20 cellular contexts compared by ENCODE assay signal in genomic region chr10:107803541-107803940, GRCh38.
DNase-seq lines count a peak whose midpoint lies in the region; ATAC-seq and TF ChIP-seq lines count a peak whose summit lies in the region.
"Had no signal": no experiment of that assay in that cellular context is flagged by ENCODE, and none has a peak within 500 bp of the region (broad histone marks: within the 10 kb centered on the region; RNA-seq: fewer than 3 reads in every experiment).

No MANE protein-coding gene starts in this region.

- H3K9me3 Mint-ChIP-seq in GM23338 (no peaks in the 10 kb centered on the region), nephron (no peaks in the 10 kb centered on the region), progenitor cell of endocrine pancreas (ENCODE audit: low read depth) (no peaks in the 10 kb centered on the region)

- no peak overlapping the region for H3K27ac Mint-ChIP-seq in GM23338
- H3K27ac Mint-ChIP-seq in nephron: peak overlapping the region; percentile 48 to 71 (median 70)
- H3K27ac Mint-ChIP-seq in progenitor cell of endocrine pancreas: peak overlapping the region; percentile 85
- H3K27ac Mint-ChIP-seq: B cell; CD4-positive, CD25-positive, alpha-beta regulatory T cell; CD8-positive, alpha-beta T cell; HFFc6 had no signal

- peaks cover 11% of the 10 kb centered on the region for H3K4me1 Mint-ChIP-seq in GM23338
- peaks cover 9% of the 10 kb centered on the region for H3K4me1 Mint-ChIP-seq in nephron
- peaks cover 45% of the 10 kb centered on the region for H3K4me1 Mint-ChIP-seq in progenitor cell of endocrine pancreas (ENCODE audit: low read depth)
- H3K4me1 Mint-ChIP-seq: B cell; CD4-positive, CD25-positive, alpha-beta regulatory T cell had no signal

- peak overlapping the region; percentile 23; the same call in 1 of the 2 replicates for H2AFZ ChIP-seq in GM23338
- H2AFZ ChIP-seq: GM23248 had no signal

- DNase-seq in GM23338 (ENCODE audit: low spot score) (no peak), kidney tubule cell (ENCODE audit: low spot score) (peak; percentile 64), progenitor cell of endocrine pancreas (ENCODE audit: low spot score, unreplicated experiment) (no peak), OCI-M1 (lab: John Stamatoyannopoulos, UW) (no peak)
- DNase-seq in stimulated activated CD4-positive, alpha-beta T cell treated with anti-CD3 and anti-CD28 coated beads, Interleukin-4, amount 100 ng/mL, for 1 hour: no peak
- DNase-seq: Caco-2; CD4-positive, CD25-positive, alpha-beta regulatory T cell; CD8-positive, alpha-beta T cell; DMS153; DND-41; GM23248; HFFc6 had no signal

- H3K27me3 ChIP-seq in GM23338 (ENCODE audit: insufficient read depth): no peaks in the 10 kb centered on the region
- H3K27me3 ChIP-seq: BLaER1 had no signal

- H3F3A ChIP-seq in GM23338 (replicated peaks; ENCODE audit: low read depth): no peaks in the 10 kb centered on the region

- H3K4me2 ChIP-seq in GM23338: no peak overlapping the region
- H3K4me2 ChIP-seq: BLaER1 had no signal

- no peaks in the 10 kb centered on the region for H3K27me3 Mint-ChIP-seq in GM23338 (ENCODE audit: insufficient read depth, low read depth, poor library complexity)
- H3K27me3 Mint-ChIP-seq in nephron (ENCODE audit: low read depth): no peaks in the 10 kb centered on the region
- no peaks in the 10 kb centered on the region for H3K27me3 Mint-ChIP-seq in progenitor cell of endocrine pancreas
- H3K27me3 Mint-ChIP-seq: B cell; CD4-positive, CD25-positive, alpha-beta regulatory T cell had no signal

- no peaks in the 10 kb centered on the region for H3K36me3 ChIP-seq in GM23338 (ENCODE audit: insufficient read depth)
- H3K36me3 ChIP-seq: BLaER1, HAP-1 had no signal

- H3K4me3 Mint-ChIP-seq in GM23338: no peak overlapping the region
- no peak overlapping the region for H3K4me3 Mint-ChIP-seq in nephron
- H3K4me3 Mint-ChIP-seq in progenitor cell of endocrine pancreas (ENCODE audit: low read depth): no peak overlapping the region
- H3K4me3 Mint-ChIP-seq: B cell; CD4-positive, CD25-positive, alpha-beta regulatory T cell; CD8-positive, alpha-beta T cell; HFFc6 had no signal

- ATAC-seq in GM23338: no peak
- ATAC-seq in HG03045 (IDR thresholded peaks at IDR 0.05; ENCODE audit: unreplicated experiment): no peak
- no peak for ATAC-seq in HG03460 (IDR thresholded peaks at IDR 0.05; ENCODE audit: unreplicated experiment)
- ATAC-seq: CD8-positive, alpha-beta T cell had no signal

- no peaks in the 10 kb centered on the region for H3K79me2 ChIP-seq in GM23338 (replicated peaks; ENCODE audit: insufficient read depth)

- no peaks in the 10 kb centered on the region for H3K36me3 Mint-ChIP-seq in GM23338 (ENCODE audit: low read depth)
- no peaks in the 10 kb centered on the region for H3K36me3 Mint-ChIP-seq in nephron (ENCODE audit: low read depth)
- no peaks in the 10 kb centered on the region for H3K36me3 Mint-ChIP-seq in progenitor cell of endocrine pancreas (ENCODE audit: insufficient read depth)
- H3K36me3 Mint-ChIP-seq: CD4-positive, CD25-positive, alpha-beta regulatory T cell; CD8-positive, alpha-beta T cell had no signal

- no peak overlapping the region for H3K4me3 ChIP-seq in GM23338
- H3K4me3 ChIP-seq: BLaER1, GM23248, HAP-1 had no signal

- H3K9me2 ChIP-seq in GM23338 (ENCODE audit: insufficient read depth): peaks cover 10% of the 10 kb centered on the region; the same call in 1 of the 2 replicates

- no peak for TF ChIP-seq CTCF in GM23338 (conservative IDR thresholded peaks at IDR 0.05; ENCODE audit: low read depth in 2 of 2)
- no peak for TF ChIP-seq CTCF in nephron (IDR thresholded peaks at IDR 0.05; ENCODE audit: unreplicated experiment in 3 of 3)
- TF ChIP-seq CTCF in progenitor cell of endocrine pancreas (IDR thresholded peaks at IDR 0.05; ENCODE audit: unreplicated experiment): no peak

- peaks cover 4% of the 10 kb centered on the region; the same call in 1 of the 2 replicates for H3K4me1 ChIP-seq in GM23338 (ENCODE audit: insufficient read depth)
- H3K4me1 ChIP-seq: BLaER1, Caco-2, HAP-1 had no signal

- no peak overlapping the region for H3K27ac ChIP-seq in GM23338 (ENCODE audit: low read depth)
- H3K27ac ChIP-seq: 22Rv1, BLaER1, C4-2B, GM23248 had no signal

- H4K20me1 ChIP-seq in GM23338 (replicated peaks; ENCODE audit: insufficient read depth): no peaks in the 10 kb centered on the region
- H4K20me1 ChIP-seq: BLaER1 had no signal

TF ChIP-seq in GM23338, 12 proteins besides CTCF, POLR2A, EP300 and RAD21 (continues in another document):
- TF ChIP-seq CREB1 (CRISPR knock-in tag; IDR thresholded peaks at IDR 0.05; ENCODE audit: low read depth): no peak
- TF ChIP-seq STAT1 (IDR thresholded peaks at IDR 0.05; ENCODE audit: unreplicated experiment): no peak
- TF ChIP-seq, protein P1, sequence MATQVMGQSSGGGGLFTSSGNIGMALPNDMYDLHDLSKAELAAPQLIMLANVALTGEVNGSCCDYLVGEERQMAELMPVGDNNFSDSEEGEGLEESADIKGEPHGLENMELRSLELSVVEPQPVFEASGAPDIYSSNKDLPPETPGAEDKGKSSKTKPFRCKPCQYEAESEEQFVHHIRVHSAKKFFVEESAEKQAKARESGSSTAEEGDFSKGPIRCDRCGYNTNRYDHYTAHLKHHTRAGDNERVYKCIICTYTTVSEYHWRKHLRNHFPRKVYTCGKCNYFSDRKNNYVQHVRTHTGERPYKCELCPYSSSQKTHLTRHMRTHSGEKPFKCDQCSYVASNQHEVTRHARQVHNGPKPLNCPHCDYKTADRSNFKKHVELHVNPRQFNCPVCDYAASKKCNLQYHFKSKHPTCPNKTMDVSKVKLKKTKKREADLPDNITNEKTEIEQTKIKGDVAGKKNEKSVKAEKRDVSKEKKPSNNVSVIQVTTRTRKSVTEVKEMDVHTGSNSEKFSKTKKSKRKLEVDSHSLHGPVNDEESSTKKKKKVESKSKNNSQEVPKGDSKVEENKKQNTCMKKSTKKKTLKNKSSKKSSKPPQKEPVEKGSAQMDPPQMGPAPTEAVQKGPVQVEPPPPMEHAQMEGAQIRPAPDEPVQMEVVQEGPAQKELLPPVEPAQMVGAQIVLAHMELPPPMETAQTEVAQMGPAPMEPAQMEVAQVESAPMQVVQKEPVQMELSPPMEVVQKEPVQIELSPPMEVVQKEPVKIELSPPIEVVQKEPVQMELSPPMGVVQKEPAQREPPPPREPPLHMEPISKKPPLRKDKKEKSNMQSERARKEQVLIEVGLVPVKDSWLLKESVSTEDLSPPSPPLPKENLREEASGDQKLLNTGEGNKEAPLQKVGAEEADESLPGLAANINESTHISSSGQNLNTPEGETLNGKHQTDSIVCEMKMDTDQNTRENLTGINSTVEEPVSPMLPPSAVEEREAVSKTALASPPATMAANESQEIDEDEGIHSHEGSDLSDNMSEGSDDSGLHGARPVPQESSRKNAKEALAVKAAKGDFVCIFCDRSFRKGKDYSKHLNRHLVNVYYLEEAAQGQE (IDR thresholded peaks at IDR 0.05; ENCODE audit: unreplicated experiment): no peak
- TF ChIP-seq JUNB (IDR thresholded peaks at IDR 0.05; ENCODE audit: unreplicated experiment): no peak
- TF ChIP-seq ZNF331 (CRISPR knock-in tag; IDR thresholded peaks at IDR 0.05; ENCODE audit: low read depth): no peak
- TF ChIP-seq POLR2AphosphoS5 (IDR thresholded peaks at IDR 0.05; ENCODE audit: low read depth): no peak
- TF ChIP-seq, protein P2, sequence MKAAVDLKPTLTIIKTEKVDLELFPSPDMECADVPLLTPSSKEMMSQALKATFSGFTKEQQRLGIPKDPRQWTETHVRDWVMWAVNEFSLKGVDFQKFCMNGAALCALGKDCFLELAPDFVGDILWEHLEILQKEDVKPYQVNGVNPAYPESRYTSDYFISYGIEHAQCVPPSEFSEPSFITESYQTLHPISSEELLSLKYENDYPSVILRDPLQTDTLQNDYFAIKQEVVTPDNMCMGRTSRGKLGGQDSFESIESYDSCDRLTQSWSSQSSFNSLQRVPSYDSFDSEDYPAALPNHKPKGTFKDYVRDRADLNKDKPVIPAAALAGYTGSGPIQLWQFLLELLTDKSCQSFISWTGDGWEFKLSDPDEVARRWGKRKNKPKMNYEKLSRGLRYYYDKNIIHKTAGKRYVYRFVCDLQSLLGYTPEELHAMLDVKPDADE (IDR thresholded peaks at IDR 0.05): no peak
- TF ChIP-seq EZH2phosphoT487 (IDR thresholded peaks at IDR 0.05; ENCODE audit: unreplicated experiment): no peak
- no peak for TF ChIP-seq NANOG (IDR thresholded peaks at IDR 0.05; ENCODE audit: borderline replicate concordance)
